ENCODE assay signal across 9 cellular contexts in genomic region chr2:71282493-71282892, GRCh38. TPM values are rescaled to one million over a fixed set of nuclear protein-coding genes. Genes with fewer than 3 reads are reported as not detected.
DNase-seq lines count a peak whose midpoint lies in the region; ATAC-seq and TF ChIP-seq lines count a peak whose summit lies in the region.
"Had no signal": no experiment of that assay in that cellular context is flagged by ENCODE, and none has a peak within 500 bp of the region (broad histone marks: within the 10 kb centered on the region; RNA-seq: fewer than 3 reads in every experiment).

No MANE protein-coding gene starts in this region.

- peak; percentile 16 for TF ChIP-seq CTCF in fibroblast of villous mesenchyme (IDR thresholded peaks at IDR 0.05; ENCODE audit: insufficient read depth, low read depth, low read length)
- TF ChIP-seq CTCF in chondrocyte (IDR thresholded peaks at IDR 0.05), result no peak

- peak; percentile 55 for ATAC-seq in GM18861 (IDR thresholded peaks at IDR 0.05; ENCODE audit: unreplicated experiment)
- ATAC-seq in stimulated activated effector memory CD8-positive, alpha-beta T cell treated with anti-CD3 and anti-CD28 coated beads, Interleukin-12 subunit alpha, Interleukin-12 subunit beta, amount 100 ng/mL, for 72 hours, result no peak

- H3K4me1 Mint-ChIP-seq in stimulated activated effector memory CD8-positive, alpha-beta T cell treated with anti-CD3 and anti-CD28 coated beads, Interleukin-12 subunit alpha, Interleukin-12 subunit beta, amount 100 ng/mL, for 72 hours, result peaks cover 6% of the 10 kb centered on the region
- H3K4me1 Mint-ChIP-seq in chondrocyte (ENCODE audit: low read depth), result peaks cover 9% of the 10 kb centered on the region

- no peak overlapping the region for H3K4me3 Mint-ChIP-seq in stimulated activated effector memory CD8-positive, alpha-beta T cell treated with anti-CD3 and anti-CD28 coated beads, Interleukin-12 subunit alpha, Interleukin-12 subunit beta, amount 100 ng/mL, for 72 hours
- no peak overlapping the region for H3K4me3 Mint-ChIP-seq in chondrocyte (ENCODE audit: unreplicated experiment)

- no peaks in the 10 kb centered on the region for H3K9me3 Mint-ChIP-seq in stimulated activated effector memory CD8-positive, alpha-beta T cell treated with anti-CD3 and anti-CD28 coated beads, Interleukin-12 subunit alpha, Interleukin-12 subunit beta, amount 100 ng/mL, for 72 hours
- no peaks in the 10 kb centered on the region for H3K9me3 Mint-ChIP-seq in chondrocyte (ENCODE audit: low read depth)

- H3K27ac Mint-ChIP-seq in stimulated activated effector memory CD8-positive, alpha-beta T cell treated with anti-CD3 and anti-CD28 coated beads, Interleukin-12 subunit alpha, Interleukin-12 subunit beta, amount 100 ng/mL, for 72 hours, result no peak overlapping the region
- H3K27ac Mint-ChIP-seq in chondrocyte (ENCODE audit: unreplicated experiment), result no peak overlapping the region

- H3K27me3 Mint-ChIP-seq in chondrocyte (ENCODE audit: low read depth), result peaks cover 8% of the 10 kb centered on the region

- no peaks in the 10 kb centered on the region for H3K36me3 Mint-ChIP-seq in stimulated activated effector memory CD8-positive, alpha-beta T cell treated with anti-CD3 and anti-CD28 coated beads, Interleukin-12 subunit alpha, Interleukin-12 subunit beta, amount 100 ng/mL, for 72 hours
- no peaks in the 10 kb centered on the region for H3K36me3 Mint-ChIP-seq in chondrocyte (ENCODE audit: low read depth)

- DNase-seq in ACHN (peak; percentile 35), OCI-M1 (lab: John Stamatoyannopoulos, UW) (peak; percentile 15), fibroblast of villous mesenchyme (ENCODE audit: low read depth) (peak; percentile 4), HCEC 1CT (no peak), chondrocyte (ENCODE audit: low spot score) (no peak), dedifferentiated amniotic fluid mesenchymal stem cell (ENCODE audit: extremely low spot score) (no peak)
- no peak for DNase-seq in stimulated activated effector memory CD8-positive, alpha-beta T cell treated with anti-CD3 and anti-CD28 coated beads, Interleukin-12 subunit alpha, Interleukin-12 subunit beta, amount 100 ng/mL, for 72 hours (ENCODE audit: low spot score in 2 of 2)
- DNase-seq: NCI-H510A treated with DMSO at 0.1 percent for 48 hours had no signal

- no peak overlapping the region for H3K4me3 ChIP-seq in fibroblast of villous mesenchyme (ENCODE audit: low read depth, low read length)

- in situ Hi-C loops in ACHN (cut with HindIII; ENCODE audit: low pct_ligation_motif_present, low pct_unique_long_range_greater_than_20kb, low sequenced_read_pairs), result no loop called here

RNA-seq across cellular contexts. Expression of gene ZNF638, which starts 49.1 kb away (rescaled TPM):
- 117 and 139 TPM in 2 replicates for total RNA-seq in fibroblast of villous mesenchyme
- 79.8 to 121 TPM (median 83.4 TPM) in 3 replicates for total RNA-seq in chondrocyte

RNA-seq across cellular contexts. Expression of gene PAIP2B, which starts 55.6 kb away (rescaled TPM):
- under 0.01 and 0.43 TPM in 2 replicates for total RNA-seq in fibroblast of villous mesenchyme
- total RNA-seq in chondrocyte, result 0.67 to 0.73 TPM (median 0.70 TPM) in 3 replicates

Comparison
In these comparisons a context has a peak if more than half of its experiments do, and no peak if none do; other contexts are left out.
1. DNase-seq: peak in ACHN (single experiment), OCI-M1 (single experiment) and fibroblast of villous mesenchyme (single experiment); none in stimulated activated effector memory CD8-positive, alpha-beta T cell treated with anti-CD3 and anti-CD28 coated beads, Interleukin-12 subunit alpha, Interleukin-12 subunit beta, amount 100 ng/mL, for 72 hours (0 of 2), HCEC 1CT (single experiment), chondrocyte (single experiment) and dedifferentiated amniotic fluid mesenchymal stem cell (single experiment).